ENCODE assay signal across 18 cellular contexts in genomic region chr4:137198791-137199190, GRCh38.
DNase-seq lines count a peak whose midpoint lies in the region; ATAC-seq, FAIRE-seq and TF ChIP-seq lines count a peak whose summit lies in the region.
"Had no signal": no experiment of that assay in that cellular context is flagged by ENCODE, and none has a peak within 500 bp of the region (broad histone marks: within the 10 kb centered on the region; RNA-seq: fewer than 3 reads in every experiment).

No MANE protein-coding gene starts in this region.

- H3K27me3 ChIP-seq in heart right ventricle, result no peaks in the 10 kb centered on the region
- no peaks in the 10 kb centered on the region for H3K27me3 ChIP-seq in fibroblast of lung (ENCODE audit: control insufficient read depth, insufficient read depth, low read length)
- no peaks in the 10 kb centered on the region for H3K27me3 ChIP-seq in neural progenitor cell
- H3K27me3 ChIP-seq in pancreas, result no peaks in the 10 kb centered on the region

- no peak overlapping the region for H3K27ac Mint-ChIP-seq in neural progenitor cell
- H3K27ac Mint-ChIP-seq: CD4-positive, alpha-beta memory T cell had no signal

- no peaks in the 10 kb centered on the region for H3K36me3 Mint-ChIP-seq in neural progenitor cell
- H3K36me3 Mint-ChIP-seq: CD4-positive, alpha-beta memory T cell had no signal

- no peaks in the 10 kb centered on the region for H3K9me3 Mint-ChIP-seq in neural progenitor cell

- CTCF ChIA-PET in HEK293 (lab: Yijun Ruan, JAX), result no interaction called here

- 93% methylated on average over 4 of the region's 4 CpGs for WGBS in heart right ventricle, 2 donors
- WGBS in pancreas, 2 donors, result 78 to 90% methylated on average over 4 of the region's 4 CpGs

- H3F3A ChIP-seq in neural progenitor cell (ENCODE audit: low read depth), result no peaks in the 10 kb centered on the region

- H3K36me3 ChIP-seq in heart right ventricle (no peaks in the 10 kb centered on the region), HEK293 (ENCODE audit: control insufficient read depth in 2 of 2, insufficient read depth in 1 of 2, low read length in 2 of 2) (no peaks in the 10 kb centered on the region), fibroblast of lung (ENCODE audit: control insufficient read depth, insufficient read depth, low read length) (no peaks in the 10 kb centered on the region), neural progenitor cell (no peaks in the 10 kb centered on the region), pancreas (no peaks in the 10 kb centered on the region)
- H3K36me3 ChIP-seq: HAP-1 had no signal

- H3K27me3 Mint-ChIP-seq in neural progenitor cell (ENCODE audit: insufficient read depth, low read depth), result peaks cover 2% of the 10 kb centered on the region
- H3K27me3 Mint-ChIP-seq: CD4-positive, alpha-beta memory T cell had no signal

- H3K27ac ChIP-seq in heart right ventricle, result no peak overlapping the region
- H3K27ac ChIP-seq in HEK293 (ENCODE audit: extremely low read depth, low read depth, low read length), result no peak overlapping the region
- no peak overlapping the region for H3K27ac ChIP-seq in fibroblast of lung (ENCODE audit: insufficient read depth, low read length)
- no peak overlapping the region for H3K27ac ChIP-seq in neural progenitor cell
- no peak overlapping the region for H3K27ac ChIP-seq in pancreas

- H3K4me2 ChIP-seq in fibroblast of lung (ENCODE audit: extremely low read depth, insufficient read depth, low read length) (no peak overlapping the region), neural progenitor cell (no peak overlapping the region)

- no peak for ATAC-seq in Right ventricle myocardium inferior
- ATAC-seq in heart right ventricle, result no peak
- ATAC-seq in HG03095 (IDR thresholded peaks at IDR 0.05; ENCODE audit: unreplicated experiment), result no peak
- no peak for ATAC-seq in pancreas

- H3K79me2 ChIP-seq in fibroblast of lung (ENCODE audit: control insufficient read depth, insufficient read depth, low read length), result no peaks in the 10 kb centered on the region
- H3K79me2 ChIP-seq in neural progenitor cell (ENCODE audit: low read depth), result no peaks in the 10 kb centered on the region

- no peak for FAIRE-seq in pancreas (lab: Jason Lieb, UNC)
- FAIRE-seq: G401.6, H54 had no signal

- intact Hi-C loops in Right ventricle myocardium inferior (cut with DNase I), result no loop called here
- intact Hi-C loops in heart right ventricle (cut with DNase I), result no loop called here
- intact Hi-C loops in pancreas (cut with DNase I), result no loop called here

- H4K20me1 ChIP-seq in fibroblast of lung (ENCODE audit: control insufficient read depth, extremely low read depth, insufficient read depth, low read length) (no peaks in the 10 kb centered on the region), neural progenitor cell (ENCODE audit: low read depth) (no peaks in the 10 kb centered on the region)

- H3K9me3 ChIP-seq in heart right ventricle (peaks cover 0 to 9% (median 0%) of the 10 kb centered on the region in 11 donors), HEK293 (ENCODE audit: control insufficient read depth, insufficient read depth, low read depth, low read length) (no peaks in the 10 kb centered on the region), fibroblast of lung (ENCODE audit: control insufficient read depth, insufficient read depth, low read depth, low read length) (no peaks in the 10 kb centered on the region), neural progenitor cell (ENCODE audit: low read depth) (no peaks in the 10 kb centered on the region), pancreas (no peaks in the 10 kb centered on the region)
- H3K9me3 ChIP-seq: HAP-1 had no signal

- DNase-seq in Right ventricle myocardium inferior (ENCODE audit: missing footprints) (peak; percentile 57), heart right ventricle (no peak), fibroblast of lung (ENCODE audit: low read depth in 2 of 2) (no peak), neural progenitor cell (ENCODE audit: low spot score) (no peak), pancreas (no peak)
- no peak for DNase-seq in stimulated activated CD8-positive, alpha-beta memory T cell treated with anti-CD3 and anti-CD28 coated beads, Interleukin-4, amount 100 ng/mL, for 48 hours
- DNase-seq: C1 segment of cervical spinal cord; Calu3; CD4-positive, alpha-beta memory T cell; COR-L47; DMS153; DND-41; GOT3 had no signal

- POLR2A ChIA-PET in HEK293 (lab: Yijun Ruan, JAX), result no interaction called here

- H3K4me3 ChIP-seq in heart right ventricle (no peak overlapping the region), HEK293 (ENCODE audit: low read depth, low read length) (no peak overlapping the region), fibroblast of lung (replicated peaks in 1 of 4; ENCODE audit: control extremely low read depth in 1 of 4, insufficient read depth in 1 of 4, low read depth in 3 of 4, low read length in 4 of 4) (no peak overlapping the region), neural progenitor cell (no peak overlapping the region), pancreas (no peak overlapping the region)
- H3K4me3 ChIP-seq: HAP-1 had no signal

- H2AFZ ChIP-seq in fibroblast of lung (ENCODE audit: low read length), result peak overlapping the region; percentile 49
- peak overlapping the region; percentile 47 for H2AFZ ChIP-seq in neural progenitor cell (replicated peaks)

- H3K9ac ChIP-seq in fibroblast of lung (ENCODE audit: insufficient read depth, low read length) (no peak overlapping the region), neural progenitor cell (no peak overlapping the region)

- H3K4me1 Mint-ChIP-seq in neural progenitor cell, result no peaks in the 10 kb centered on the region
- H3K4me1 Mint-ChIP-seq: CD4-positive, alpha-beta memory T cell had no signal

- H3K4me1 ChIP-seq in heart right ventricle, result no peaks in the 10 kb centered on the region
- no peaks in the 10 kb centered on the region for H3K4me1 ChIP-seq in HEK293 (ENCODE audit: control insufficient read depth, insufficient read depth, low read length)
- H3K4me1 ChIP-seq in fibroblast of lung (ENCODE audit: control insufficient read depth, extremely low read depth, insufficient read depth, low read length), result no peaks in the 10 kb centered on the region
- H3K4me1 ChIP-seq in neural progenitor cell, result peaks cover 4% of the 10 kb centered on the region
- no peaks in the 10 kb centered on the region for H3K4me1 ChIP-seq in pancreas
- H3K4me1 ChIP-seq: HAP-1 had no signal

- no peak for TF ChIP-seq CTCF in heart right ventricle (IDR thresholded peaks at IDR 0.05)
- TF ChIP-seq CTCF in HEK293 (tag by site-specific recombination; IDR thresholded peaks at IDR 0.05), result no peak
- TF ChIP-seq CTCF in fibroblast of lung (conservative IDR thresholded peaks at IDR 0.05 in 1 of 2, IDR thresholded peaks at IDR 0.05 in 1 of 2; ENCODE audit: low read depth in 1 of 2, low read length in 2 of 2), result no peak
- no peak for TF ChIP-seq CTCF in neural progenitor cell (IDR thresholded peaks at IDR 0.05)
- TF ChIP-seq CTCF in pancreas (IDR thresholded peaks at IDR 0.05), result no peak

- H3K4me3 Mint-ChIP-seq in neural progenitor cell, result no peak overlapping the region
- H3K4me3 Mint-ChIP-seq: CD4-positive, alpha-beta memory T cell had no signal

TF ChIP-seq in HEK293, 187 proteins besides CTCF, POLR2A, EP300 and RAD21:
- TF ChIP-seq ZNF202 (tag by site-specific recombination; IDR thresholded peaks at IDR 0.05; ENCODE audit: borderline replicate concordance), result no peak
- TF ChIP-seq SP3 (tag by site-specific recombination; IDR thresholded peaks at IDR 0.05), result no peak
- no peak for TF ChIP-seq ZBTB21 (tag by site-specific recombination; IDR thresholded peaks at IDR 0.05)
- peak; percentile 17 for TF ChIP-seq SETDB1 (IDR thresholded peaks at IDR 0.05; ENCODE audit: insufficient read length, low read length)
- TF ChIP-seq GLI2 (tag by site-specific recombination; IDR thresholded peaks at IDR 0.05; ENCODE audit: borderline replicate concordance, low read depth), result no peak
